10 cellular contexts compared by ENCODE assay signal in the genomic region with DNA sequence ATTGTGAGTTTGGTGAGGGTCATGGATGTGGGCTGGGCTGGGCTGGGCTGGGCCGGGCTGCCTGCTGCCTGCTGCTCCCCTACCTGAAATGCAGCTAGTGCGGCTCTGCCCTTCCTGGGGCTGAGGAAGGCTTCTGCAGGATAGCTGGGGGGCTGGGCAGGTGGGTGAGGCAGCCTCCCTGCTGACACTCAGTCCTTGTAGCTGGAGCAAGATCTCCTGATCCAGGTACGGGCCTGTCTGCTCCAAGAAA. TPM values are rescaled to one million over a fixed set of nuclear protein-coding genes. Genes with fewer than 3 reads are reported as not detected.
A peak's percentile ranks its signal among the peaks of the same experiment; 100 is the strongest.
DNase-seq lines count a peak whose midpoint lies in the region; ATAC-seq and TF ChIP-seq lines count a peak whose summit lies in the region.
"Had no signal": no experiment of that assay in that cellular context is flagged by ENCODE, and none has a peak within 500 bp of the region (broad histone marks: within the 10 kb centered on the region; RNA-seq: fewer than 3 reads in every experiment).

No MANE protein-coding gene starts in this region.

- POLR2A ChIA-PET in activated CD8-positive, alpha-beta T cell treated with anti-CD3 and anti-CD28 coated beads for 36 hours (lab: Charles Lee), result interaction anchor here (0.7 to 3.1 kb wide), 10 partner anchors 8 to 250 kb away, joined by 3 to 11 read pairs (median 4); a partner anchor contains a TSS

- H3K4me1 Mint-ChIP-seq in activated CD8-positive, alpha-beta T cell treated with anti-CD3 and anti-CD28 coated beads for 36 hours (ENCODE audit: low read depth), result peaks cover 43% of the 10 kb centered on the region

- CTCF ChIA-PET in activated CD8-positive, alpha-beta T cell treated with anti-CD3 and anti-CD28 coated beads for 36 hours (lab: Charles Lee), result interaction anchor here (0.6 to 1.6 kb wide), 7 partner anchors 9 to 318 kb away, joined by 3 to 6 read pairs (median 5); a partner anchor contains a TSS

- no peak for TF ChIP-seq CTCF in activated CD8-positive, alpha-beta T cell treated with anti-CD3 and anti-CD28 coated beads for 36 hours (IDR thresholded peaks at IDR 0.05)
- peak in 1 of 3 donors; percentile 6 for TF ChIP-seq CTCF in ovary (IDR thresholded peaks at IDR 0.05)

- H3K27me3 Mint-ChIP-seq in activated CD8-positive, alpha-beta T cell treated with anti-CD3 and anti-CD28 coated beads for 36 hours, result no peaks in the 10 kb centered on the region

- no peaks in the 10 kb centered on the region; the same call in 1 of the 2 replicates for H3K27me3 ChIP-seq in H7 (ENCODE audit: control insufficient read depth, insufficient read depth, low read length)
- no peaks in the 10 kb centered on the region for H3K27me3 ChIP-seq in iPS-15b (ENCODE audit: control insufficient read depth, insufficient read depth, low read length)
- H3K27me3 ChIP-seq in ovary, result no peaks in the 10 kb centered on the region
- H3K27me3 ChIP-seq: pancreas had no signal

- peaks cover 29% of the 10 kb centered on the region for H3K36me3 ChIP-seq in H7 (replicated peaks; ENCODE audit: control insufficient read depth, insufficient read depth, low read length)
- peaks cover 38% of the 10 kb centered on the region for H3K36me3 ChIP-seq in iPS-15b (ENCODE audit: control insufficient read depth, insufficient read depth, low read length)
- no peaks in the 10 kb centered on the region for H3K36me3 ChIP-seq in ovary

- H3K27ac ChIP-seq in ovary, result no peak overlapping the region

- intact Hi-C loops in activated CD8-positive, alpha-beta T cell treated with anti-CD3 and anti-CD28 coated beads for 36 hours (cut with micrococcal nuclease), result no loop called here
- intact Hi-C loops in ovary (cut with DNase I), result loop anchor here in 1 of 4 donors (10.0 kb wide), 1 partner anchor 320 kb away; no protein-coding TSS in a partner anchor

- no peak for ATAC-seq in activated CD8-positive, alpha-beta T cell treated with anti-CD3 and anti-CD28 coated beads for 36 hours
- ATAC-seq in activated CD4-positive, CD25-positive, alpha-beta regulatory T cell treated with anti-CD3 and anti-CD28 coated beads, Interleukin-2, amount 50 U/mL, for 24 hours, result no peak

- 24 to 31% (median 26%) methylated on average over 3 of the region's 3 CpGs for WGBS in ovary, 3 donors

- H3K9me3 ChIP-seq in iPS-15b (ENCODE audit: control insufficient read depth, insufficient read depth, low read length) (no peaks in the 10 kb centered on the region), ovary (no peaks in the 10 kb centered on the region)
- H3K9me3 ChIP-seq: pancreas had no signal

- TF ChIP-seq EP300 in ovary (IDR thresholded peaks at IDR 0.05), result no peak

- H3K4me3 Mint-ChIP-seq in activated CD8-positive, alpha-beta T cell treated with anti-CD3 and anti-CD28 coated beads for 36 hours, result peak overlapping the region; percentile 50

- peak overlapping the region; percentile 39 for H3K9ac ChIP-seq in iPS-15b (ENCODE audit: low read depth, low read length)

- H3K4me1 ChIP-seq in iPS-15b (ENCODE audit: control insufficient read depth, insufficient read depth, low read length) (peaks cover 8% of the 10 kb centered on the region), ovary (ENCODE audit: insufficient read depth) (peaks cover 11% of the 10 kb centered on the region)

- DNase-seq in 8988T (peak; percentile 89), H7 (peak; percentile 90), HK-2 (ENCODE audit: unreplicated experiment) (no peak), ovary (no peak), NCI-H2107 (lab: John Stamatoyannopoulos, UW) (no peak)
- no peak for DNase-seq in activated CD8-positive, alpha-beta T cell treated with anti-CD3 and anti-CD28 coated beads for 36 hours
- DNase-seq: NCI-H1048 had no signal

- H3K9me3 Mint-ChIP-seq in activated CD8-positive, alpha-beta T cell treated with anti-CD3 and anti-CD28 coated beads for 36 hours, result no peaks in the 10 kb centered on the region

- H3K4me3 ChIP-seq in H7 (ENCODE audit: insufficient read depth, low read depth, low read length) (peak overlapping the region; percentile 48), iPS-15b (ENCODE audit: low read depth, low read length) (peak overlapping the region; percentile 60), ovary (no peak overlapping the region)
- H3K4me3 ChIP-seq: pancreas had no signal

- peak overlapping the region; percentile 34 for H3K27ac Mint-ChIP-seq in activated CD8-positive, alpha-beta T cell treated with anti-CD3 and anti-CD28 coated beads for 36 hours

- peaks cover 44% of the 10 kb centered on the region for H3K36me3 Mint-ChIP-seq in activated CD8-positive, alpha-beta T cell treated with anti-CD3 and anti-CD28 coated beads for 36 hours (ENCODE audit: low read depth)

- TF ChIP-seq POLR2A in ovary (IDR thresholded peaks at IDR 0.05), result no peak

RNA-seq across cellular contexts. Expression of a gene that starts 4.7 kb away (rescaled TPM):
- 6,334 and 6,497 TPM in 2 replicates for total RNA-seq in H7 (2014; rRNA removed; shearing (Covaris generic))
- total RNA-seq in activated CD8-positive, alpha-beta T cell treated with anti-CD3 and anti-CD28 coated beads for 36 hours, result 1,000 to 10,000 TPM; 3,056 to 3,151 TPM
- total RNA-seq in ovary, result over 10,000 TPM in 2 of 7 donors, 1,000 to 10,000 TPM in 5; 4,259 to 21,366 (median 5,883) TPM
- over 10,000 TPM in 1 of 2 donors, 1,000 to 10,000 TPM in 1; 1,317 to 14,290 TPM for polyA plus RNA-seq in ovary

RNA-seq across cellular contexts. Expression of a gene that starts 10.4 kb away (rescaled TPM):
- total RNA-seq in H7 (2014; rRNA removed; shearing (Covaris generic)), result 5.9 and 11.8 TPM in 2 replicates
- 1 to 10 TPM; 8.5 to 9.5 TPM for total RNA-seq in activated CD8-positive, alpha-beta T cell treated with anti-CD3 and anti-CD28 coated beads for 36 hours
- 1 to 10 TPM in 3 of 7 donors, under 1 TPM in 3, not detected in 1; 0.36 to 4.0 (median 1.2) TPM for total RNA-seq in ovary
- under 1 TPM in 1 of 2 donors, not detected in 1; 0.90 TPM for polyA plus RNA-seq in ovary

RNA-seq across cellular contexts. Expression of a gene that starts 48.3 kb away (rescaled TPM):
- 2.6 and 2.7 TPM in 2 replicates for total RNA-seq in H7 (2014; rRNA removed; shearing (Covaris generic))
- not detected for total RNA-seq in activated CD8-positive, alpha-beta T cell treated with anti-CD3 and anti-CD28 coated beads for 36 hours
- total RNA-seq in ovary, result 1 to 10 TPM in 3 of 7 donors, under 1 TPM in 3, not detected in 1; 0.30 to 5.7 (median 1.3) TPM
- 1 to 10 TPM in 1 of 2 donors, under 1 TPM in 1; 0.35 to 3.3 TPM for polyA plus RNA-seq in ovary

RNA-seq across cellular contexts. Expression of a gene that starts 57.0 kb away (rescaled TPM):
- 120 and 161 TPM in 2 replicates for total RNA-seq in H7 (2014; rRNA removed; shearing (Covaris generic))
- 10 to 100 TPM; 78.6 to 79.8 TPM for total RNA-seq in activated CD8-positive, alpha-beta T cell treated with anti-CD3 and anti-CD28 coated beads for 36 hours
- 100 to 1,000 TPM in 3 of 7 donors, 10 to 100 TPM in 4; 73.5 to 145 (median 96.0) TPM for total RNA-seq in ovary
- 10 to 100 TPM; 48.9 to 76.7 TPM for polyA plus RNA-seq in ovary

Comparison
In these comparisons a context has a peak if more than half of its experiments do, and no peak if none do; other contexts are left out.
1. DNase-seq: peak in 8988T (single experiment) and H7 (single experiment); none in activated CD8-positive, alpha-beta T cell treated with anti-CD3 and anti-CD28 coated beads for 36 hours (single experiment), HK-2 (single experiment), ovary (0 of 5) and NCI-H2107 (single experiment).